Comparison of ENCODE assay signal across 1 cellular context in the genomic region with DNA sequence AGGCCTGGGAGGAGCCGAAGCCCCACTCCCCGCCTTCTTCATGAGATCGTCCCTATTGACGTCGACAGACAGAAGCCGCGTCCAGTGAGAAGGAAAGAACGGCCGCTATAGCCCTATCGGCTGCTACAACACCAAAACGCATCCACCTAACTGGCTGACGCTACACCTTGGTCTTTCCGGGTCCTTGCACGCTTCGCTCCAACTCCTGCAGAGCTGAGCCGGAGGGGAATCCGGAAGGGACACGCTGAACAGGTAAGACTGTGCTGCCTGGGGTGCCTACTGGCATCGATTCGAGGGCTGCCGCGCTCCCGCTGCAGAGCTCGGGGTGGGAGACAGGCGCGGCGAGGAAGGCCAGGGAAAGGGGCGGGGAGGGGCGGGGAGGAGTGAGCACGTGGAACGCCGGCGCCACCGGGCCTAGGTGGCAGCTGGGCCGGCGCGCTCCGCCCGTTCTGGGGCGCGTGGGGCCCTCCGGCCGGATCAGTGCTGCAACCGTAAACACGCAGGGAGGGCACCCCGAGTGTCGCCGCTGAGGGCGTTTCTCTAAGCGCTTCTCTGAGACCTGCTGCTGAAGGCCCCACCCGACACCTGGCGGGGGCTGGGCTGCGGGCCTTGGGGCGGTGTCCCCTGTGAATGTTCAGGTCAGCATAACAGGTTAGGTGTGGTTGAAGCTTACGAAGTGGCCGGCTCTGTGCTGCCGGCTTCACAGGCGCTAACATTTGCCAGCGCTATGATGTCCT.
TF ChIP-seq lines count a peak whose summit lies in the region.

A gene with protein sequence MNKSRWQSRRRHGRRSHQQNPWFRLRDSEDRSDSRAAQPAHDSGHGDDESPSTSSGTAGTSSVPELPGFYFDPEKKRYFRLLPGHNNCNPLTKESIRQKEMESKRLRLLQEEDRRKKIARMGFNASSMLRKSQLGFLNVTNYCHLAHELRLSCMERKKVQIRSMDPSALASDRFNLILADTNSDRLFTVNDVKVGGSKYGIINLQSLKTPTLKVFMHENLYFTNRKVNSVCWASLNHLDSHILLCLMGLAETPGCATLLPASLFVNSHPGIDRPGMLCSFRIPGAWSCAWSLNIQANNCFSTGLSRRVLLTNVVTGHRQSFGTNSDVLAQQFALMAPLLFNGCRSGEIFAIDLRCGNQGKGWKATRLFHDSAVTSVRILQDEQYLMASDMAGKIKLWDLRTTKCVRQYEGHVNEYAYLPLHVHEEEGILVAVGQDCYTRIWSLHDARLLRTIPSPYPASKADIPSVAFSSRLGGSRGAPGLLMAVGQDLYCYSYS (plus strand): TSS at position 173 of the 737 bp plus-strand sequence. CDS start 11,515 bp downstream, outside the sequence.

TF ChIP-seq in HepG2, 621 proteins besides CTCF, POLR2A, EP300 and RAD21 (continued from another document):
- TF ChIP-seq KDM2A (CRISPR knock-in tag; IDR thresholded peaks at IDR 0.05; ENCODE audit: borderline replicate concordance, low read depth) (peak; percentile 56), ZNF446 (CRISPR knock-in tag; IDR thresholded peaks at IDR 0.05) (peak; percentile 91), ZNF589 (CRISPR knock-in tag; conservative IDR thresholded peaks at IDR 0.05) (no peak; the same call in 1 of the 2 replicates), HOXA9 (CRISPR knock-in tag; IDR thresholded peaks at IDR 0.05; ENCODE audit: borderline replicate concordance) (no peak), FOXK1 (CRISPR knock-in tag; IDR thresholded peaks at IDR 0.05; ENCODE audit: borderline replicate concordance, low read depth) (peak; percentile 38; the same call in 1 of the 2 replicates), CEBPB (IDR thresholded peaks at IDR 0.05; ENCODE audit: borderline replicate concordance, low read depth, low read length) (no peak), NFE2L2 (IDR thresholded peaks at IDR 0.05; ENCODE audit: low read length) (no peak), NR2C2 (CRISPR knock-in tag; IDR thresholded peaks at IDR 0.05; ENCODE audit: borderline replicate concordance) (peak; percentile 49; the same call in 1 of the 2 replicates), ZNF713 (CRISPR knock-in tag; IDR thresholded peaks at IDR 0.05) (0 out of 2 replicates have a peak, but pooled peaks have one; percentile 43), POLR2AphosphoS5 (IDR thresholded peaks at IDR 0.05; ENCODE audit: low read depth, low read length) (peak; percentile 70; the same call in 1 of the 2 replicates), KDM5B (CRISPR knock-in tag; IDR thresholded peaks at IDR 0.05; ENCODE audit: borderline replicate concordance) (0 out of 2 replicates have a peak, but pooled peaks have one; percentile 25), XRCC5 (optimal IDR thresholded peaks at IDR 0.05; ENCODE audit: low read length) (peak; percentile 41), FOXK2 (IDR thresholded peaks at IDR 0.05) (peak; percentile 69), CREM (IDR thresholded peaks at IDR 0.05) (peak; percentile 72), CREM (CRISPR knock-in tag; IDR thresholded peaks at IDR 0.05) (no peak), SP2 (CRISPR knock-in tag; IDR thresholded peaks at IDR 0.05) (peak; percentile 94)
- TF ChIP-seq, protein P1, sequence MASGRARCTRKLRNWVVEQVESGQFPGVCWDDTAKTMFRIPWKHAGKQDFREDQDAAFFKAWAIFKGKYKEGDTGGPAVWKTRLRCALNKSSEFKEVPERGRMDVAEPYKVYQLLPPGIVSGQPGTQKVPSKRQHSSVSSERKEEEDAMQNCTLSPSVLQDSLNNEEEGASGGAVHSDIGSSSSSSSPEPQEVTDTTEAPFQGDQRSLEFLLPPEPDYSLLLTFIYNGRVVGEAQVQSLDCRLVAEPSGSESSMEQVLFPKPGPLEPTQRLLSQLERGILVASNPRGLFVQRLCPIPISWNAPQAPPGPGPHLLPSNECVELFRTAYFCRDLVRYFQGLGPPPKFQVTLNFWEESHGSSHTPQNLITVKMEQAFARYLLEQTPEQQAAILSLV (CRISPR knock-in tag; IDR thresholded peaks at IDR 0.05; ENCODE audit: borderline replicate concordance), result peak; percentile 70; the same call in 1 of the 2 replicates
- TF ChIP-seq, protein P2, sequence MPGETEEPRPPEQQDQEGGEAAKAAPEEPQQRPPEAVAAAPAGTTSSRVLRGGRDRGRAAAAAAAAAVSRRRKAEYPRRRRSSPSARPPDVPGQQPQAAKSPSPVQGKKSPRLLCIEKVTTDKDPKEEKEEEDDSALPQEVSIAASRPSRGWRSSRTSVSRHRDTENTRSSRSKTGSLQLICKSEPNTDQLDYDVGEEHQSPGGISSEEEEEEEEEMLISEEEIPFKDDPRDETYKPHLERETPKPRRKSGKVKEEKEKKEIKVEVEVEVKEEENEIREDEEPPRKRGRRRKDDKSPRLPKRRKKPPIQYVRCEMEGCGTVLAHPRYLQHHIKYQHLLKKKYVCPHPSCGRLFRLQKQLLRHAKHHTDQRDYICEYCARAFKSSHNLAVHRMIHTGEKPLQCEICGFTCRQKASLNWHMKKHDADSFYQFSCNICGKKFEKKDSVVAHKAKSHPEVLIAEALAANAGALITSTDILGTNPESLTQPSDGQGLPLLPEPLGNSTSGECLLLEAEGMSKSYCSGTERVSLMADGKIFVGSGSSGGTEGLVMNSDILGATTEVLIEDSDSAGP (CRISPR knock-in tag; IDR thresholded peaks at IDR 0.05; ENCODE audit: borderline replicate concordance), result peak; percentile 28; the same call in 1 of the 2 replicates
- TF ChIP-seq, protein P3, sequence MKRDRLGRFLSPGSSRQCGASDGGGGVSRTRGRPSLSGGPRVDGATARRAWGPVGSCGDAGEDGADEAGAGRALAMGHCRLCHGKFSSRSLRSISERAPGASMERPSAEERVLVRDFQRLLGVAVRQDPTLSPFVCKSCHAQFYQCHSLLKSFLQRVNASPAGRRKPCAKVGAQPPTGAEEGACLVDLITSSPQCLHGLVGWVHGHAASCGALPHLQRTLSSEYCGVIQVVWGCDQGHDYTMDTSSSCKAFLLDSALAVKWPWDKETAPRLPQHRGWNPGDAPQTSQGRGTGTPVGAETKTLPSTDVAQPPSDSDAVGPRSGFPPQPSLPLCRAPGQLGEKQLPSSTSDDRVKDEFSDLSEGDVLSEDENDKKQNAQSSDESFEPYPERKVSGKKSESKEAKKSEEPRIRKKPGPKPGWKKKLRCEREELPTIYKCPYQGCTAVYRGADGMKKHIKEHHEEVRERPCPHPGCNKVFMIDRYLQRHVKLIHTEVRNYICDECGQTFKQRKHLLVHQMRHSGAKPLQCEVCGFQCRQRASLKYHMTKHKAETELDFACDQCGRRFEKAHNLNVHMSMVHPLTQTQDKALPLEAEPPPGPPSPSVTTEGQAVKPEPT (CRISPR knock-in tag; IDR thresholded peaks at IDR 0.05; ENCODE audit: low read depth), result 0 out of 2 replicates have a peak, but pooled peaks have one; percentile 53
- TF ChIP-seq, protein P4, sequence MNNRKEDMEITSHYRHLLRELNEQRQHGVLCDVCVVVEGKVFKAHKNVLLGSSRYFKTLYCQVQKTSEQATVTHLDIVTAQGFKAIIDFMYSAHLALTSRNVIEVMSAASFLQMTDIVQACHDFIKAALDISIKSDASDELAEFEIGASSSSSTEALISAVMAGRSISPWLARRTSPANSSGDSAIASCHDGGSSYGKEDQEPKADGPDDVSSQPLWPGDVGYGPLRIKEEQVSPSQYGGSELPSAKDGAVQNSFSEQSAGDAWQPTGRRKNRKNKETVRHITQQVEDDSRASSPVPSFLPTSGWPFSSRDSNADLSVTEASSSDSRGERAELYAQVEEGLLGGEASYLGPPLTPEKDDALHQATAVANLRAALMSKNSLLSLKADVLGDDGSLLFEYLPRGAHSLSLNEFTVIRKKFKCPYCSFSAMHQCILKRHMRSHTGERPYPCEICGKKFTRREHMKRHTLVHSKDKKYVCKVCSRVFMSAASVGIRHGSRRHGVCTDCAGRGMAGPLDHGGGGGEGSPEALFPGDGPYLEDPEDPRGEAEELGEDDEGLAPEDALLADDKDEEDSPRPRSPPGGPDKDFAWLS (CRISPR knock-in tag; IDR thresholded peaks at IDR 0.05; ENCODE audit: borderline replicate concordance), result no peak
- TF ChIP-seq, protein P5, sequence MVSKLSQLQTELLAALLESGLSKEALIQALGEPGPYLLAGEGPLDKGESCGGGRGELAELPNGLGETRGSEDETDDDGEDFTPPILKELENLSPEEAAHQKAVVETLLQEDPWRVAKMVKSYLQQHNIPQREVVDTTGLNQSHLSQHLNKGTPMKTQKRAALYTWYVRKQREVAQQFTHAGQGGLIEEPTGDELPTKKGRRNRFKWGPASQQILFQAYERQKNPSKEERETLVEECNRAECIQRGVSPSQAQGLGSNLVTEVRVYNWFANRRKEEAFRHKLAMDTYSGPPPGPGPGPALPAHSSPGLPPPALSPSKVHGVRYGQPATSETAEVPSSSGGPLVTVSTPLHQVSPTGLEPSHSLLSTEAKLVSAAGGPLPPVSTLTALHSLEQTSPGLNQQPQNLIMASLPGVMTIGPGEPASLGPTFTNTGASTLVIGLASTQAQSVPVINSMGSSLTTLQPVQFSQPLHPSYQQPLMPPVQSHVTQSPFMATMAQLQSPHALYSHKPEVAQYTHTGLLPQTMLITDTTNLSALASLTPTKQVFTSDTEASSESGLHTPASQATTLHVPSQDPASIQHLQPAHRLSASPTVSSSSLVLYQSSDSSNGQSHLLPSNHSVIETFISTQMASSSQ (IDR thresholded peaks at IDR 0.05; ENCODE audit: low read depth), result no peak
- TF ChIP-seq, protein P5 (CRISPR knock-in tag; IDR thresholded peaks at IDR 0.05; ENCODE audit: borderline replicate concordance), result no peak
- TF ChIP-seq, protein P6, sequence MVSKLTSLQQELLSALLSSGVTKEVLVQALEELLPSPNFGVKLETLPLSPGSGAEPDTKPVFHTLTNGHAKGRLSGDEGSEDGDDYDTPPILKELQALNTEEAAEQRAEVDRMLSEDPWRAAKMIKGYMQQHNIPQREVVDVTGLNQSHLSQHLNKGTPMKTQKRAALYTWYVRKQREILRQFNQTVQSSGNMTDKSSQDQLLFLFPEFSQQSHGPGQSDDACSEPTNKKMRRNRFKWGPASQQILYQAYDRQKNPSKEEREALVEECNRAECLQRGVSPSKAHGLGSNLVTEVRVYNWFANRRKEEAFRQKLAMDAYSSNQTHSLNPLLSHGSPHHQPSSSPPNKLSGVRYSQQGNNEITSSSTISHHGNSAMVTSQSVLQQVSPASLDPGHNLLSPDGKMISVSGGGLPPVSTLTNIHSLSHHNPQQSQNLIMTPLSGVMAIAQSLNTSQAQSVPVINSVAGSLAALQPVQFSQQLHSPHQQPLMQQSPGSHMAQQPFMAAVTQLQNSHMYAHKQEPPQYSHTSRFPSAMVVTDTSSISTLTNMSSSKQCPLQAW (CRISPR knock-in tag; IDR thresholded peaks at IDR 0.05), result peak; percentile 57
- TF ChIP-seq, protein P7, sequence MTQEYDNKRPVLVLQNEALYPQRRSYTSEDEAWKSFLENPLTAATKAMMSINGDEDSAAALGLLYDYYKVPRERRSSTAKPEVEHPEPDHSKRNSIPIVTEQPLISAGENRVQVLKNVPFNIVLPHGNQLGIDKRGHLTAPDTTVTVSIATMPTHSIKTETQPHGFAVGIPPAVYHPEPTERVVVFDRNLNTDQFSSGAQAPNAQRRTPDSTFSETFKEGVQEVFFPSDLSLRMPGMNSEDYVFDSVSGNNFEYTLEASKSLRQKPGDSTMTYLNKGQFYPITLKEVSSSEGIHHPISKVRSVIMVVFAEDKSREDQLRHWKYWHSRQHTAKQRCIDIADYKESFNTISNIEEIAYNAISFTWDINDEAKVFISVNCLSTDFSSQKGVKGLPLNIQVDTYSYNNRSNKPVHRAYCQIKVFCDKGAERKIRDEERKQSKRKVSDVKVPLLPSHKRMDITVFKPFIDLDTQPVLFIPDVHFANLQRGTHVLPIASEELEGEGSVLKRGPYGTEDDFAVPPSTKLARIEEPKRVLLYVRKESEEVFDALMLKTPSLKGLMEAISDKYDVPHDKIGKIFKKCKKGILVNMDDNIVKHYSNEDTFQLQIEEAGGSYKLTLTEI (CRISPR knock-in tag; conservative IDR thresholded peaks at IDR 0.05), result no peak
